Comparison of ENCODE assay signal across 8 cellular contexts in the genomic region with DNA sequence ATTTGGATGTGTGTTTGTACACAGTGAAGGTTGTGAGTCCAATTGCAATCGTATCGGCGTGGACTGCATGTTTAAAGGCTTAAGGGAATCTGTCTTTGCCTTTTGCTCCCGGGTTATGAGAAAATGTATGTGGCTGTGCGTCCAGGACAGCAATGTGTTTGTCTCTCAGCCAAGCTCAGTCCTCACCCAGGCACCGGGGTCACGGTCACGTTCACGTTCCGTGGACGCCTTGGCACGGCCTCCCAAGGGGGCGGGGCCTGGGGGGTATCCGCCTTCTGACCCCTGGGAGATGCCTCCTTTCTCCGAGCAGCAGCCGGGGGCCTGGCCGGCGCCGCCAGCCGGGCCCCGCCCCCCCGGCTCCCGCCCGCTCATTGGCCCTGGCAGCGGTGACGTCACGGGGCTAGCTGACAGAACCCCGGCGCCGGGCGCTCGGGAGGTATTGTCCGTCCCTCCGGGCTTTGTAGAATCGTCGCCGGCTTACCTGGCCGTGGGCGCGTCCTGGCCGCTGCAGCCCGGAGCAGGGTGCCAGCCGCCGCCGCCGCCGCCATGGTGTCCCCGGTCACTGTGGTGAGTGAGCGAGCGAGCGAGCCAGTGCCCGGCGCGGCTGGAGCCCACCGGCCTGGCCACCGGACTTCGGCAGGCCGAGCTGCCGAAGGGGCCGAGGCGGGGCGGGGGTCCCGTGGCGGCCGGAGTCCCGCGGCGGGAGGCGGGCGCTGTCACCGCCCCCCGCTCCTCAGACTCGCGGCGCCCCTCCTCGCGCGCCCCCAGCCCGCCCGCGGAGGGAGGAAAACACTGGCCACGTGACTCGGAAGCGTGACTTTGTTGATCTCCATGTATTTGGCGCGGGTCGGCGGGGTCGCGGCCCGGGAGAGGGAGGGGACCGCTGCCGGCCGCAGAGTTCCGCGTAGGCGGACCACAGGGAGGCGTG. TPM values are rescaled to one million over a fixed set of nuclear protein-coding genes. Genes with fewer than 3 reads are reported as not detected.
DNase-seq lines count a peak whose midpoint lies in the region; ATAC-seq, FAIRE-seq and TF ChIP-seq lines count a peak whose summit lies in the region.

A gene with protein sequence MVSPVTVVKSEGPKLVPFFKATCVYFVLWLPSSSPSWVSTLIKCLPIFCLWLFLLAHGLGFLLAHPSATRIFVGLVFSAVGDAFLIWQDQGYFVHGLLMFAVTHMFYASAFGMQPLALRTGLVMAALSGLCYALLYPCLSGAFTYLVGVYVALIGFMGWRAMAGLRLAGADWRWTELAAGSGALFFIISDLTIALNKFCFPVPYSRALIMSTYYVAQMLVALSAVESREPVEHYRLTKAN (plus strand): TSS at position 439 of the 928 bp plus-strand sequence. CDS start 108 bp downstream, at position 547.

- H3K27me3 ChIP-seq in left ventricle myocardium inferior (ENCODE audit: low read depth): no peaks in the 10 kb centered on the region
- no peaks in the 10 kb centered on the region for H3K27me3 ChIP-seq in upper lobe of left lung

- TF ChIP-seq CTCF in left ventricle myocardium inferior (IDR thresholded peaks at IDR 0.05; ENCODE audit: borderline replicate concordance) (peak; percentile 17), progenitor cell of endocrine pancreas (IDR thresholded peaks at IDR 0.05; ENCODE audit: unreplicated experiment) (no peak), upper lobe of left lung (IDR thresholded peaks at IDR 0.05) (peak in 1 of 6 experiments; percentile 6)

- no peaks in the 10 kb centered on the region for H3K9me3 Mint-ChIP-seq in progenitor cell of endocrine pancreas (ENCODE audit: low read depth)

- intact Hi-C loops in left ventricle myocardium inferior (cut with micrococcal nuclease): loop anchor here (10.0 kb wide), 1 partner anchor 64 kb away; a partner anchor contains a TSS

- no peak for TF ChIP-seq EP300 in upper lobe of left lung (IDR thresholded peaks at IDR 0.05)

- H3K4me3 ChIP-seq in left ventricle myocardium inferior: peak within 1 kb of the TSS; percentile 96
- peak within 1 kb of the TSS; percentile 71 to 99 (median 96) for H3K4me3 ChIP-seq in upper lobe of left lung

- ATAC-seq in HG02763 (IDR thresholded peaks at IDR 0.05; ENCODE audit: unreplicated experiment): peak; percentile 93
- peak; percentile 91 to 96 for ATAC-seq in upper lobe of left lung (ENCODE audit: low FRiP score in 2 of 2)

- WGBS in upper lobe of left lung, 2 donors: 0 to 1% methylated on average over 16 to 57 of the region's 98 CpGs

- peak within 1 kb of the TSS; percentile 78 for H3K4me3 Mint-ChIP-seq in progenitor cell of endocrine pancreas (ENCODE audit: low read depth)

- H3K9me3 ChIP-seq in left ventricle myocardium inferior (replicated peaks) (no peaks in the 10 kb centered on the region), upper lobe of left lung (no peaks in the 10 kb centered on the region)

- FAIRE-seq in GM12891 (lab: Jason Lieb, UNC): peak; percentile 87

- DNase-seq in GM12891 (ENCODE audit: insufficient read length, low spot score) (peak; percentile 92), NCI-H1417 treated with DMSO at 0.1 percent for 48 hours (lab: John Stamatoyannopoulos, UW) (peak; percentile 25), T-helper 2 cell (peak; percentile 78 to 89 (median 87)), amygdala (lab: John Stamatoyannopoulos, UW) (peak; percentile 40 to 96 (median 84)), left ventricle myocardium inferior (peak; percentile 96), progenitor cell of endocrine pancreas (ENCODE audit: low spot score, unreplicated experiment) (peak; percentile 93), upper lobe of left lung (peak; percentile 97 to 99)

- H3K27ac ChIP-seq in left ventricle myocardium inferior (replicated peaks) (peak within 1 kb of the TSS; percentile 93), upper lobe of left lung (peak within 1 kb of the TSS; percentile 80 to 94 (median 88))

- H3K27ac Mint-ChIP-seq in progenitor cell of endocrine pancreas: peak within 1 kb of the TSS; percentile 94

- peaks cover 9% of the 10 kb centered on the region for H3K4me1 Mint-ChIP-seq in progenitor cell of endocrine pancreas (ENCODE audit: low read depth)

- TF ChIP-seq POLR2A in GM12891 (IDR thresholded peaks at IDR 0.05; ENCODE audit: low read depth, low read length) (no peak), upper lobe of left lung (IDR thresholded peaks at IDR 0.05) (peak in 3 of 4 donors; percentile 79 to 93 (median 84))

- peaks cover 57% of the 10 kb centered on the region for H3K4me1 ChIP-seq in left ventricle myocardium inferior
- H3K4me1 ChIP-seq in upper lobe of left lung: peaks cover 0 to 21% (median 17%) of the 10 kb centered on the region in 4 donors

- peaks cover 18% of the 10 kb centered on the region for H3K27me3 Mint-ChIP-seq in progenitor cell of endocrine pancreas

- peaks cover 2% of the 10 kb centered on the region for H3K36me3 Mint-ChIP-seq in progenitor cell of endocrine pancreas (ENCODE audit: insufficient read depth)

- peaks cover 13% of the 10 kb centered on the region for H3K36me3 ChIP-seq in left ventricle myocardium inferior
- H3K36me3 ChIP-seq in upper lobe of left lung: peaks cover 0 to 4% (median 2%) of the 10 kb centered on the region in 4 donors

TF ChIP-seq in GM12891, 5 proteins besides CTCF, POLR2A, EP300 and RAD21:
- TF ChIP-seq POU2F2 (IDR thresholded peaks at IDR 0.05; ENCODE audit: low read depth, low read length) (no peak), SPI1 (IDR thresholded peaks at IDR 0.05; ENCODE audit: low read depth, low read length) (no peak), POLR2AphosphoS5 (IDR thresholded peaks at IDR 0.05; ENCODE audit: low read depth, low read length) (no peak), TAF1 (IDR thresholded peaks at IDR 0.05; ENCODE audit: low read depth, low read length) (no peak)

RNA-seq across cellular contexts. Expression of the gene that starts here (rescaled TPM):
- polyA plus RNA-seq in GM12891 (2012; ENCODE audit: low read depth, missing spikeins): 0.04 TPM
- total RNA-seq in left ventricle myocardium inferior: 5.4 TPM
- 6.1 and 7.9 TPM in 2 replicates for total RNA-seq in progenitor cell of endocrine pancreas
- total RNA-seq in upper lobe of left lung: 10 to 100 TPM in 3 of 6 donors, 1 to 10 TPM in 3; 4.6 to 18.0 (median 8.5) TPM

Comparison
In these comparisons a context has a peak if more than half of its experiments do, and no peak if none do; other contexts are left out.
1. Peak in every context shown above with its lines: DNase-seq, ATAC-seq, H3K4me3 ChIP-seq and H3K27ac ChIP-seq.
2. DNase-seq: peak in every context shown above with its lines; median percentile 98 in upper lobe of left lung; 96 in left ventricle myocardium inferior; 93 in progenitor cell of endocrine pancreas; 92 in GM12891; 87 in T-helper 2 cell; 84 in amygdala; 25 in NCI-H1417 treated with DMSO at 0.1 percent for 48 hours.